In the genomic region with DNA sequence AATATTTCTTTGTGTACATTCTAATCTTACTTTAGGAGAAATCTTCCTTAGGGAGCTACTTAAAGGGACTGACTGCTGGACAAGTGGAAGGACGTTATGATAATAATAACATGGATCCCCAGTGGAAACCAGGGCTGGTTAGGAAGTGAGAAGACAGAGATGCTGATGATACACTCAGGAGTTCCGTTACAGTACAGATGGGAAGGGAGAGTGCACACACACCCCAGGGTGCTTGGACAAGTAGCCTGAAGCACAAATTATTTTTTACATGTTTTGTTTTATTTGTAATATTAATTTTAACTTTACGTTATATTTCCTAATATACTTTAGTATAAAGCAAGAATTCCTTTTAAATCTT, we compare ENCODE assay signal across 1 cellular context.
TF ChIP-seq lines count a peak whose summit lies in the region.

No MANE protein-coding gene starts in this region.

TF ChIP-seq in WTC11, 78 proteins besides CTCF, POLR2A, EP300 and RAD21 (continued from another document):
- TF ChIP-seq, protein P1, sequence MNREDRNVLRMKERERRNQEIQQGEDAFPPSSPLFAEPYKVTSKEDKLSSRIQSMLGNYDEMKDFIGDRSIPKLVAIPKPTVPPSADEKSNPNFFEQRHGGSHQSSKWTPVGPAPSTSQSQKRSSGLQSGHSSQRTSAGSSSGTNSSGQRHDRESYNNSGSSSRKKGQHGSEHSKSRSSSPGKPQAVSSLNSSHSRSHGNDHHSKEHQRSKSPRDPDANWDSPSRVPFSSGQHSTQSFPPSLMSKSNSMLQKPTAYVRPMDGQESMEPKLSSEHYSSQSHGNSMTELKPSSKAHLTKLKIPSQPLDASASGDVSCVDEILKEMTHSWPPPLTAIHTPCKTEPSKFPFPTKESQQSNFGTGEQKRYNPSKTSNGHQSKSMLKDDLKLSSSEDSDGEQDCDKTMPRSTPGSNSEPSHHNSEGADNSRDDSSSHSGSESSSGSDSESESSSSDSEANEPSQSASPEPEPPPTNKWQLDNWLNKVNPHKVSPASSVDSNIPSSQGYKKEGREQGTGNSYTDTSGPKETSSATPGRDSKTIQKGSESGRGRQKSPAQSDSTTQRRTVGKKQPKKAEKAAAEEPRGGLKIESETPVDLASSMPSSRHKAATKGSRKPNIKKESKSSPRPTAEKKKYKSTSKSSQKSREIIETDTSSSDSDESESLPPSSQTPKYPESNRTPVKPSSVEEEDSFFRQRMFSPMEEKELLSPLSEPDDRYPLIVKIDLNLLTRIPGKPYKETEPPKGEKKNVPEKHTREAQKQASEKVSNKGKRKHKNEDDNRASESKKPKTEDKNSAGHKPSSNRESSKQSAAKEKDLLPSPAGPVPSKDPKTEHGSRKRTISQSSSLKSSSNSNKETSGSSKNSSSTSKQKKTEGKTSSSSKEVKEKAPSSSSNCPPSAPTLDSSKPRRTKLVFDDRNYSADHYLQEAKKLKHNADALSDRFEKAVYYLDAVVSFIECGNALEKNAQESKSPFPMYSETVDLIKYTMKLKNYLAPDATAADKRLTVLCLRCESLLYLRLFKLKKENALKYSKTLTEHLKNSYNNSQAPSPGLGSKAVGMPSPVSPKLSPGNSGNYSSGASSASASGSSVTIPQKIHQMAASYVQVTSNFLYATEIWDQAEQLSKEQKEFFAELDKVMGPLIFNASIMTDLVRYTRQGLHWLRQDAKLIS (CRISPR knock-in tag; IDR thresholded peaks at IDR 0.05; ENCODE audit: borderline replicate concordance), result no peak
- TF ChIP-seq ESRRA (CRISPR knock-in tag; IDR thresholded peaks at IDR 0.05; ENCODE audit: borderline replicate concordance) (no peak), ZNF232 (CRISPR knock-in tag; IDR thresholded peaks at IDR 0.05) (no peak), KAT7 (CRISPR knock-in tag; IDR thresholded peaks at IDR 0.05; ENCODE audit: borderline replicate concordance) (no peak)
- TF ChIP-seq, protein P2, sequence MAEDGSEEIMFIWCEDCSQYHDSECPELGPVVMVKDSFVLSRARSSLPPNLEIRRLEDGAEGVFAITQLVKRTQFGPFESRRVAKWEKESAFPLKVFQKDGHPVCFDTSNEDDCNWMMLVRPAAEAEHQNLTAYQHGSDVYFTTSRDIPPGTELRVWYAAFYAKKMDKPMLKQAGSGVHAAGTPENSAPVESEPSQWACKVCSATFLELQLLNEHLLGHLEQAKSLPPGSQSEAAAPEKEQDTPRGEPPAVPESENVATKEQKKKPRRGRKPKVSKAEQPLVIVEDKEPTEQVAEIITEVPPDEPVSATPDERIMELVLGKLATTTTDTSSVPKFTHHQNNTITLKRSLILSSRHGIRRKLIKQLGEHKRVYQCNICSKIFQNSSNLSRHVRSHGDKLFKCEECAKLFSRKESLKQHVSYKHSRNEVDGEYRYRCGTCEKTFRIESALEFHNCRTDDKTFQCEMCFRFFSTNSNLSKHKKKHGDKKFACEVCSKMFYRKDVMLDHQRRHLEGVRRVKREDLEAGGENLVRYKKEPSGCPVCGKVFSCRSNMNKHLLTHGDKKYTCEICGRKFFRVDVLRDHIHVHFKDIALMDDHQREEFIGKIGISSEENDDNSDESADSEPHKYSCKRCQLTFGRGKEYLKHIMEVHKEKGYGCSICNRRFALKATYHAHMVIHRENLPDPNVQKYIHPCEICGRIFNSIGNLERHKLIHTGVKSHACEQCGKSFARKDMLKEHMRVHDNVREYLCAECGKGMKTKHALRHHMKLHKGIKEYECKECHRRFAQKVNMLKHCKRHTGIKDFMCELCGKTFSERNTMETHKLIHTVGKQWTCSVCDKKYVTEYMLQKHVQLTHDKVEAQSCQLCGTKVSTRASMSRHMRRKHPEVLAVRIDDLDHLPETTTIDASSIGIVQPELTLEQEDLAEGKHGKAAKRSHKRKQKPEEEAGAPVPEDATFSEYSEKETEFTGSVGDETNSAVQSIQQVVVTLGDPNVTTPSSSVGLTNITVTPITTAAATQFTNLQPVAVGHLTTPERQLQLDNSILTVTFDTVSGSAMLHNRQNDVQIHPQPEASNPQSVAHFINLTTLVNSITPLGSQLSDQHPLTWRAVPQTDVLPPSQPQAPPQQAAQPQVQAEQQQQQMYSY (CRISPR knock-in tag; IDR thresholded peaks at IDR 0.05), result no peak
